In the genomic region with DNA sequence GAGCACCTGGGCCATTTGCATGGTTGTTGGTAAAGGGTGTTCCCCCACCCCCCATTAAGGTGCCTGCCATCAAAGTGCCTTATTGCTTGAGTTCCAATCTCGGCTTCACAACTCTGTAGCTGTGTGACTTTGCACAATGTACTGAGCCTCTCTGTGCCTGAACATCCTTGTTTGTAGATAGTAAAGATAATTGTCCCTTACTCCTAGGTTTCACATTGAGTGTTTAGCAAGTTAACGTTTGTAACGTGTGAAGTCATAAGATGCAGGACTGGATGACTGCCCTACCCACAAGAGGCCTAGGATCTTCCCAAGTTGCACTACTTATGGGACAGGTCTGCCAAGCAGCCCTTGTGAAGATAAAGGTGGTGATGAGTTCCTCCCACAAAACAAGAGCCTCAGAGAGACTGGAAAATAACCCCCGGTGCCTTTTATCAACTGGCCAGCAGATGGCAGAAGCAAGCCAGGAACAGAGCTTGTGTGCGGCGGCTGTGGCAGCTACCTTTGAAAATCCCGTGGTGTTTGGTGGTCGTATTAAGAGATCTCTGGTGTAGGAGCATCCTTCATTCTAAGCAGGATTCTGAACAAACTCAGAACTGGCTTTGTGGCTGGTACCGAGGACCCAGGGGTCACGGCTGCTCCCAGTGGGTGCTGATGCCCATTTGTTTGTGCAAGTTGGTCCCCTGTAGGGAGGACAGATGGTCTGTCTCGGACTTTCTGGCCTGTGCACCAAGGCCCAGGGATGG, we compare ENCODE assay signal across 8 cellular contexts.
A peak's percentile ranks its signal among the peaks of the same experiment; 100 is the strongest.
DNase-seq lines count a peak whose midpoint lies in the region; ATAC-seq and TF ChIP-seq lines count a peak whose summit lies in the region.

No MANE protein-coding gene starts in this region.

- H3K4me3 ChIP-seq in AG09309 (ENCODE audit: control insufficient read depth, low read depth, low read length) (no peak overlapping the region), lower lobe of right lung (no peak overlapping the region)

- no peak for DNase-seq in AG09309 (ENCODE audit: low read depth)
- peak; percentile 69 for DNase-seq in NCI-H526 treated with DMSO at 0.1 percent for 48 hours (lab: John Stamatoyannopoulos, UW)
- DNase-seq in activated CD4-positive, alpha-beta T cell treated with anti-CD3 and anti-CD28 coated beads, Interleukin-2, amount 50 U/mL, for 1 hour, result peak; percentile 53
- DNase-seq in dermis blood vessel endothelial cell, result peak; percentile 63
- DNase-seq in lower lobe of right lung, result peak; percentile 69
- DNase-seq in stimulated activated CD8-positive, alpha-beta memory T cell treated with anti-CD3 and anti-CD28 coated beads, Interleukin-15, amount 100 ng/mL, for 1 hour (ENCODE audit: low read depth), result peak; percentile 39

- no peaks in the 10 kb centered on the region for H3K36me3 ChIP-seq in lower lobe of right lung

- no peaks in the 10 kb centered on the region for H3K9me3 ChIP-seq in lower lobe of right lung

- H3K4me1 ChIP-seq in lower lobe of right lung, result peaks cover 55% of the 10 kb centered on the region

- peak; percentile 71 for ATAC-seq in GM18870 (IDR thresholded peaks at IDR 0.05; ENCODE audit: unreplicated experiment)
- ATAC-seq in HG03521 (IDR thresholded peaks at IDR 0.05; ENCODE audit: unreplicated experiment), result peak; percentile 35
- peak; percentile 48 to 73 for ATAC-seq in lower lobe of right lung

- intact Hi-C loops in lower lobe of right lung (cut with DNase I), result loop anchor here (5.0 kb wide), 1 partner anchor 205 kb away; no protein-coding TSS in a partner anchor

- TF ChIP-seq CTCF in AG09309 (IDR thresholded peaks at IDR 0.05; ENCODE audit: control insufficient read depth, insufficient read depth, low read depth, low read length, missing control alignments) (peak; percentile 91), lower lobe of right lung (IDR thresholded peaks at IDR 0.05) (peak; percentile 88)

- peak overlapping the region; percentile 70 for H3K27ac ChIP-seq in lower lobe of right lung

- no peaks in the 10 kb centered on the region for H3K27me3 ChIP-seq in lower lobe of right lung (ENCODE audit: low read depth)
